In the genomic region with DNA sequence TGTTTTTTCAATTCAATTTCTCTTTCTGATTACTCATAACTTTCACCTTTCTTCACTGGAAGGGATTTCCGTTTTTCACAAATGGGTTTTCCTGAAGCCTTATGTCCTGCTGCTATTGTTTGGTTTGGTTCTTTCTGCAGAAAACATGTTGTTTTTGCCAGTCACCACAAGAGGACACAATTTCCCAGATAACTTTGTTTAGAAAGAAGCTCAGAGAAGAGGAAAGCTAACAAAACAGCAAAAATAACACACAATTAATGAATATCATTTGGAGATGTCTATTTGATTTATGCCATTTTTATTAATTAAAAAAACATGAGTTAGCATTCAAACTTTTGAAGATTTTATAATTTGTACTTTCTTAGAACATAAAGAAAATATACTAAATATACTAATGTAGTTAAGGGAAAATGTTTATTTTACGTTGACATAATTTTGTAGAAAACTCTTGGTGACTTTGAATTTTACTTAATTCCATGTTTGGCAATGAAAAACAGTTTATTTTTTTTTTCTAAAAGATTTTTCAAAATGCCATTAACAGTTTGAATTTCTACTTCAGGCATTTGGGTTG, we compare ENCODE assay signal across 9 cellular contexts. TPM values are rescaled to one million over a fixed set of nuclear protein-coding genes. Genes with fewer than 3 reads are reported as not detected.
DNase-seq lines count a peak whose midpoint lies in the region; ATAC-seq and TF ChIP-seq lines count a peak whose summit lies in the region.
"Had no signal": no experiment of that assay in that cellular context is flagged by ENCODE, and none has a peak within 500 bp of the region (broad histone marks: within the 10 kb centered on the region; RNA-seq: fewer than 3 reads in every experiment).

No MANE protein-coding gene starts in this region.

- H4K91ac ChIP-seq in mesenchymal stem cell (ENCODE audit: low read length), result no peak overlapping the region

- H3K27me3 ChIP-seq in mesenchymal stem cell (ENCODE audit: control insufficient read depth in 1 of 2, insufficient read depth in 1 of 2, low read length in 2 of 2), result no peaks in the 10 kb centered on the region

- no peak overlapping the region for H2BK12ac ChIP-seq in mesenchymal stem cell (ENCODE audit: low read length in 2 of 2)

- H3K79me1 ChIP-seq in mesenchymal stem cell (replicated peaks; ENCODE audit: low read length, poor library complexity, severe bottlenecking), result no peaks in the 10 kb centered on the region

- H4K8ac ChIP-seq in mesenchymal stem cell (ENCODE audit: low read length), result no peak overlapping the region

- no peak overlapping the region for H2BK120ac ChIP-seq in mesenchymal stem cell (ENCODE audit: low read depth, low read length)

- in situ Hi-C loops in astrocyte of the cerebellum (cut with HindIII; ENCODE audit: low sequenced_read_pairs), result loop anchor here (25.0 kb wide), 1 partner anchor 535 kb away; no protein-coding TSS in a partner anchor

- H2AK5ac ChIP-seq in mesenchymal stem cell (ENCODE audit: low read length, severe bottlenecking), result no peak overlapping the region

- no peak overlapping the region for H3K4me2 ChIP-seq in mesenchymal stem cell (ENCODE audit: low read length, poor library complexity, severe bottlenecking)

- H2AFZ ChIP-seq in mesenchymal stem cell (ENCODE audit: low read depth, low read length), result no peak overlapping the region

- peaks cover 13% of the 10 kb centered on the region for H3K4me1 ChIP-seq in mesenchymal stem cell (ENCODE audit: control insufficient read depth, insufficient read depth, low read depth, low read length)

- WGBS in mesenchymal stem cell, result no CpG with 5 or more reads among the region's 2 CpGs

- H3K36me3 ChIP-seq in mesenchymal stem cell (ENCODE audit: control insufficient read depth in 1 of 2, insufficient read depth in 2 of 2, low read depth in 1 of 2, low read length in 2 of 2), result no peaks in the 10 kb centered on the region

- no peak overlapping the region for H3K14ac ChIP-seq in mesenchymal stem cell (ENCODE audit: low read length in 2 of 2)

- H3K4me3 ChIP-seq in astrocyte of the cerebellum (ENCODE audit: low read depth, low read length) (no peak overlapping the region), mesenchymal stem cell (ENCODE audit: insufficient read depth in 1 of 2, low read depth in 1 of 2, low read length in 2 of 2) (no peak overlapping the region)
- H3K4me3 ChIP-seq: lung had no signal

- H3K27ac ChIP-seq in mesenchymal stem cell (ENCODE audit: low read length, poor library complexity, severe bottlenecking), result no peak overlapping the region

- H3K23ac ChIP-seq in mesenchymal stem cell (ENCODE audit: low read length in 2 of 2), result no peak overlapping the region

- no peak for ATAC-seq in GM21423 (IDR thresholded peaks at IDR 0.05; ENCODE audit: unreplicated experiment)

- H3K18ac ChIP-seq in mesenchymal stem cell (ENCODE audit: low read depth in 1 of 2, low read length in 2 of 2), result no peak overlapping the region

- H3K9me3 ChIP-seq in mesenchymal stem cell (ENCODE audit: control insufficient read depth, low read length), result no peaks in the 10 kb centered on the region

- DNase-seq in ELF-1 (ENCODE audit: low read depth, low spot score) (peak; percentile 32), NCI-H1105 (lab: John Stamatoyannopoulos, UW) (peak; percentile 20), astrocyte of the cerebellum (ENCODE audit: low read depth) (no peak), mesenchymal stem cell (peak; percentile 67), OCI-M2 (lab: John Stamatoyannopoulos, UW; ENCODE audit: unreplicated experiment) (no peak), NCI-H2107 treated with DMSO at 0.1 percent for 48 hours (lab: John Stamatoyannopoulos, UW; ENCODE audit: unreplicated experiment) (no peak), NCI-H128 (lab: John Stamatoyannopoulos, UW; ENCODE audit: unreplicated experiment) (no peak)

- peak; percentile 83 for TF ChIP-seq CTCF in astrocyte of the cerebellum (IDR thresholded peaks at IDR 0.05; ENCODE audit: low read depth, low read length, missing control alignments)

- H2BK5ac ChIP-seq in mesenchymal stem cell (ENCODE audit: low read depth, low read length, poor library complexity, severe bottlenecking), result no peak overlapping the region

- no peak overlapping the region for H3K4ac ChIP-seq in mesenchymal stem cell (ENCODE audit: low read depth in 1 of 2, low read length in 2 of 2)

- H3K9ac ChIP-seq in mesenchymal stem cell (ENCODE audit: low read length), result no peak overlapping the region

- H2BK15ac ChIP-seq in mesenchymal stem cell (ENCODE audit: low read depth, poor library complexity, severe bottlenecking), result no peak overlapping the region

RNA-seq across cellular contexts. Expression of a gene that starts 4.7 kb away (rescaled TPM):
- 18.3 TPM for polyA plus RNA-seq in mesenchymal stem cell (2013, experiment 1 of 2)
- polyA plus RNA-seq in mesenchymal stem cell (2013, experiment 2 of 2), result 18.4 TPM

RNA-seq across cellular contexts. Expression of a gene that starts 23.1 kb away (rescaled TPM):
- polyA plus RNA-seq in mesenchymal stem cell (2013, experiment 1 of 2), result not detected
- polyA plus RNA-seq in mesenchymal stem cell (2013, experiment 2 of 2), result not detected
- polyA plus RNA-seq: lung had no signal

Comparison
In these comparisons a context has a peak if more than half of its experiments do, and no peak if none do; other contexts are left out.
1. DNase-seq: peak in ELF-1 (single experiment), NCI-H1105 (single experiment) and mesenchymal stem cell (single experiment); none in astrocyte of the cerebellum (single experiment), OCI-M2 (single experiment), NCI-H2107 treated with DMSO at 0.1 percent for 48 hours (single experiment) and NCI-H128 (single experiment).